10 cellular contexts compared by ENCODE assay signal in genomic region chr19:5947435-5947834, GRCh38. TPM values are rescaled to one million over a fixed set of nuclear protein-coding genes. Genes with fewer than 3 reads are reported as not detected.
DNase-seq lines count a peak whose midpoint lies in the region; ATAC-seq lines count a peak whose summit lies in the region.
"Had no signal": no experiment of that assay in that cellular context is flagged by ENCODE, and none has a peak within 500 bp of the region (broad histone marks: within the 10 kb centered on the region; RNA-seq: fewer than 3 reads in every experiment).

No MANE protein-coding gene starts in this region.

- peaks cover 9% of the 10 kb centered on the region for H3K36me3 Mint-ChIP-seq in activated naive CD8-positive, alpha-beta T cell
- H3K36me3 Mint-ChIP-seq: naive B cell had no signal

- H3K27me3 Mint-ChIP-seq in activated naive CD8-positive, alpha-beta T cell: no peaks in the 10 kb centered on the region
- H3K27me3 Mint-ChIP-seq: naive B cell had no signal

- intact Hi-C loops in cardiac septum (cut with DNase I): no loop called here

- ATAC-seq in HG02642 (IDR thresholded peaks at IDR 0.05; ENCODE audit: poor library complexity, unreplicated experiment): no peak

- H3K27ac Mint-ChIP-seq in activated naive CD8-positive, alpha-beta T cell: peak overlapping the region; percentile 85

- DNase-seq in CD1c-positive myeloid dendritic cell (ENCODE audit: extremely low spot score): peak; percentile 86
- DNase-seq in cardiac septum (ENCODE audit: low spot score): peak; percentile 80
- peak; percentile 94 for DNase-seq in pons (ENCODE audit: low spot score)
- DNase-seq in activated effector memory CD4-positive, alpha-beta T cell treated with Interleukin-2 at 50 U/mL for 16 hours: no peak
- no peak for DNase-seq in NCI-H187 (lab: John Stamatoyannopoulos, UW)
- DNase-seq in NCI-H345 (lab: John Stamatoyannopoulos, UW): no peak
- DNase-seq: activated T-cell treated with anti-CD3 and anti-CD28 coated beads, Interleukin-2, amount 50 U/mL, for 1 hour; naive B cell had no signal

- no peaks in the 10 kb centered on the region for H3K9me3 Mint-ChIP-seq in activated naive CD8-positive, alpha-beta T cell (ENCODE audit: low read depth)
- H3K9me3 Mint-ChIP-seq: naive B cell had no signal

- H3K4me3 Mint-ChIP-seq in activated naive CD8-positive, alpha-beta T cell: no peak overlapping the region
- H3K4me3 Mint-ChIP-seq: naive B cell had no signal

- peaks cover 83% of the 10 kb centered on the region for H3K4me1 Mint-ChIP-seq in activated naive CD8-positive, alpha-beta T cell (ENCODE audit: low read depth)

RNA-seq across cellular contexts. Expression of gene RANBP3, which starts 30.5 kb away (rescaled TPM):
- total RNA-seq in cardiac septum: 49.0 TPM

RNA-seq across cellular contexts. Expression of gene CAPS, which starts 33.4 kb away (rescaled TPM):
- total RNA-seq in cardiac septum: 2.7 TPM

RNA-seq across cellular contexts. Expression of gene VMAC, which starts 42.8 kb away (rescaled TPM):
- 2.4 TPM for total RNA-seq in cardiac septum

RNA-seq across cellular contexts. Expression of gene NDUFA11, which starts 43.8 kb away (rescaled TPM):
- total RNA-seq in cardiac septum: 414 TPM

Comparison
In these comparisons a context has a peak if more than half of its experiments do, and no peak if none do; other contexts are left out.
1. DNase-seq: peak in CD1c-positive myeloid dendritic cell (single experiment), cardiac septum (single experiment) and pons (single experiment); none in activated effector memory CD4-positive, alpha-beta T cell treated with Interleukin-2 at 50 U/mL for 16 hours (single experiment), NCI-H187 (0 of 2) and NCI-H345 (single experiment).